In the genomic region with DNA sequence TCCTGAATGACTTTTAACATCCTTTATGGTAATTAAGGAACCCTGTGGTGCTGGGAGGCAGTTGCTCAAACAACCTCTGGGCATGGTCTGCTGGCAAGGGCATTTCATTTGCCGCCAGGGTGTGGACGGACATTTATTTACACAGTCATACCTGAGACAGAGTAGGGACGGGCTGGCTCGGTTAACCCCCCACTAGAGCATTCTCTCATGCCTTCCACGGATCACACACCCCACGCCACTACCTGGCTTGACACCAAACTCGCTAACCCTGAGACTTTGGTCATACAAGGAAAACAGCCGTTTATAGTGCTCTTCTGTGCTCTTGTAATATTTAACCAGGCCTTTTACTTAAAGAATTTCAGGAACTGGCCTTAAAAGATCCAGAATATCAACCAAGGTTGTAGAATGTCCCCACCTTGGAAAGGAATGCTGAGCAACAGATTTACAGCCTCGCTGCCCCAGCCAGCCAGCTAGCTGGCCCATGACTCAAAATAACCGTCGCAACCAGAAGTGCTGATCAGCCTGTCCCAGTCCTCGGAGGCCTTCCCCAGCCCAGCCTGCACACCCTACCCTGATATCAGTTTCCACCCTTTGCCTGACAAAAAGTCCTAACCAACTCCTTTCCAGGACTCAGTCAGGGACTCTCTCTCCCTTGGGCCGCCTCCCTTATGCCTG, we compare ENCODE assay signal across 10 cellular contexts. TPM values are rescaled to one million over a fixed set of nuclear protein-coding genes. Genes with fewer than 3 reads are reported as not detected.
DNase-seq lines count a peak whose midpoint lies in the region; ATAC-seq and TF ChIP-seq lines count a peak whose summit lies in the region.
"Had no signal": no experiment of that assay in that cellular context is flagged by ENCODE, and none has a peak within 500 bp of the region (broad histone marks: within the 10 kb centered on the region; RNA-seq: fewer than 3 reads in every experiment).

No MANE protein-coding gene starts in this region.

- no peak for TF ChIP-seq POLR2A in IMR-90 (IDR thresholded peaks at IDR 0.05; ENCODE audit: low read depth, low read length)

- no peak overlapping the region for H3K27ac ChIP-seq in IMR-90 (ENCODE audit: insufficient read depth, low read length)
- no peak overlapping the region for H3K27ac ChIP-seq in caudate nucleus (ENCODE audit: low read depth, low read length)
- H3K27ac ChIP-seq: SJCRH30 had no signal

- TF ChIP-seq RAD21 in IMR-90 (IDR thresholded peaks at IDR 0.05; ENCODE audit: low read length) = no peak

- H3K9ac ChIP-seq in IMR-90 (ENCODE audit: low read depth, low read length) (no peak overlapping the region), mucosa of stomach (ENCODE audit: low read length) (peak overlapping the region; percentile 45)

- H3K27ac Mint-ChIP-seq in brain = peak overlapping the region in 3 of 5 experiments; percentile 18 to 89 (median 56)

- no peak overlapping the region for H3K56ac ChIP-seq in IMR-90 (ENCODE audit: extremely low read depth, insufficient read depth, low read length)

- peaks cover 7% of the 10 kb centered on the region for H3K4me1 Mint-ChIP-seq in brain

- H3K27me3 Mint-ChIP-seq in brain = peaks cover 13% of the 10 kb centered on the region

- no peak overlapping the region for H4K5ac ChIP-seq in IMR-90 (ENCODE audit: low read depth, low read length)

- H3K36me3 ChIP-seq in IMR-90 (ENCODE audit: control insufficient read depth, insufficient read depth, low read length) (no peaks in the 10 kb centered on the region), mucosa of stomach (ENCODE audit: control insufficient read depth, insufficient read depth, low read length) (no peaks in the 10 kb centered on the region)
- H3K36me3 ChIP-seq: SJCRH30 had no signal

- no peak overlapping the region for H2BK120ac ChIP-seq in IMR-90 (ENCODE audit: low read depth, low read length)

- H3K4me1 ChIP-seq in IMR-90 (ENCODE audit: control insufficient read depth, insufficient read depth, low read length) (peaks cover 3% of the 10 kb centered on the region; the same call in 1 of the 2 replicates), mucosa of stomach (ENCODE audit: control insufficient read depth, insufficient read depth, low read length) (peaks cover 18% of the 10 kb centered on the region)

- peak; percentile 53 for ATAC-seq in IMR-90 (ENCODE audit: low read depth)
- no peak for ATAC-seq in GM21381 (IDR thresholded peaks at IDR 0.05; ENCODE audit: unreplicated experiment)
- no peak for ATAC-seq in GM21576 (IDR thresholded peaks at IDR 0.05; ENCODE audit: unreplicated experiment)
- ATAC-seq in HG02759 (IDR thresholded peaks at IDR 0.05; ENCODE audit: unreplicated experiment) = no peak

- WGBS in IMR-90 (ENCODE audit: extremely low coverage in 2 of 2, insufficient read length in 1 of 2), 2 experiments = 70% methylated on average over 5 of the region's 13 CpGs; no CpG with 5 or more reads in 1 of the 2 experiments

- no peaks in the 10 kb centered on the region for H4K20me1 ChIP-seq in IMR-90 (ENCODE audit: insufficient read depth, low read length)

- no peak overlapping the region for H2BK15ac ChIP-seq in IMR-90 (ENCODE audit: low read depth, low read length)

- H3K18ac ChIP-seq in IMR-90 (ENCODE audit: low read depth, low read length) = no peak overlapping the region

- no peak overlapping the region for H2AK9ac ChIP-seq in IMR-90 (replicated peaks; ENCODE audit: low read depth, low read length, poor library complexity)

- H3K14ac ChIP-seq in IMR-90 (replicated peaks; ENCODE audit: low read depth, low read length) = no peak overlapping the region

- in situ Hi-C loops in IMR-90 (cut with MboI; ENCODE audit: low sequenced_read_pairs) = no loop called here

- no peaks in the 10 kb centered on the region for H3K36me3 Mint-ChIP-seq in brain

- H2BK20ac ChIP-seq in IMR-90 (ENCODE audit: low read depth, low read length) = no peak overlapping the region

- H3K9me3 Mint-ChIP-seq in brain = peaks cover 0 to 3% (median 0%) of the 10 kb centered on the region in 5 experiments
- H3K9me3 Mint-ChIP-seq: neural crest cell had no signal

- no peak overlapping the region for H3K4me3 ChIP-seq in IMR-90 (ENCODE audit: insufficient read depth, low read depth, low read length)
- H3K4me3 ChIP-seq in mucosa of stomach (ENCODE audit: low read length) = peak overlapping the region; percentile 22
- H3K4me3 ChIP-seq: SJCRH30 had no signal

- peak overlapping the region; percentile 58 for H2AFZ ChIP-seq in IMR-90 (replicated peaks; ENCODE audit: low read length, poor library complexity)

- dilution Hi-C loops in IMR-90 (cut with HindIII; ENCODE audit: low sequenced_read_pairs, unreplicated experiment) = no loop called here

- TF ChIP-seq CTCF in IMR-90 (conservative IDR thresholded peaks at IDR 0.05; ENCODE audit: low read depth, low read length) (no peak), brain (conservative IDR thresholded peaks at IDR 0.05) (no peak)

- H3K27me3 ChIP-seq in IMR-90 (ENCODE audit: control insufficient read depth, insufficient read depth, low read length) (no peaks in the 10 kb centered on the region; the same call in 1 of the 2 replicates), mucosa of stomach (ENCODE audit: control insufficient read depth, insufficient read depth, low read length) (no peaks in the 10 kb centered on the region)

- no peak overlapping the region for H2BK5ac ChIP-seq in IMR-90 (ENCODE audit: low read depth, low read length, poor library complexity, severe bottlenecking)

- H3K9me3 ChIP-seq in IMR-90 (ENCODE audit: control insufficient read depth, insufficient read depth, low read length) = peaks cover 2% of the 10 kb centered on the region; the same call in 1 of the 2 replicates
- no peaks in the 10 kb centered on the region for H3K9me3 ChIP-seq in mucosa of stomach (ENCODE audit: control insufficient read depth, low read length)
- H3K9me3 ChIP-seq: SJCRH30 had no signal

- no peak overlapping the region for H2AK5ac ChIP-seq in IMR-90 (ENCODE audit: low read depth, low read length)

- H3K79me1 ChIP-seq in IMR-90 (ENCODE audit: low read depth in 1 of 2, low read length in 2 of 2) = no peaks in the 10 kb centered on the region

- CTCF ChIA-PET in IMR-90 (lab: Yijun Ruan, JAX) = no interaction called here

- no peak overlapping the region for H4K8ac ChIP-seq in IMR-90 (ENCODE audit: low read depth in 2 of 2, low read length in 2 of 2)

- POLR2A ChIA-PET in IMR-90 (lab: Charles Lee; ENCODE audit: unreplicated experiment) = no interaction called here

- H3K23ac ChIP-seq in IMR-90 (ENCODE audit: low read depth, low read length) = no peak overlapping the region

- no TSS peak for BruUV-seq in IMR-90 (replicated peaks; lab: Mats Ljungman, UMichigan)

- no peaks in the 10 kb centered on the region for H3K9me1 ChIP-seq in IMR-90 (ENCODE audit: insufficient read depth, low read length)

- H4K91ac ChIP-seq in IMR-90 (ENCODE audit: insufficient read depth, low read depth, low read length) = no peak overlapping the region

- no peak overlapping the region for H3K4me2 ChIP-seq in IMR-90 (ENCODE audit: low read depth, low read length)

- peak overlapping the region in 1 of 5 experiments; percentile 76 for H3K4me3 Mint-ChIP-seq in brain
- H3K4me3 Mint-ChIP-seq: neural crest cell had no signal

- H3K4ac ChIP-seq in IMR-90 (ENCODE audit: low read depth, low read length) = no peak overlapping the region

- DNase-seq in AG08396 (ENCODE audit: low spot score) (peak; percentile 57), IMR-90 (peak; percentile 32), caudate nucleus (lab: John Stamatoyannopoulos, UW) (no peak)
- DNase-seq: SJCRH30 had no signal

- intact Hi-C loops in IMR-90 (cut with micrococcal nuclease) = no loop called here

TF ChIP-seq in IMR-90, 13 proteins besides CTCF, POLR2A, EP300 and RAD21 (continues in another document):
- TF ChIP-seq MAZ (IDR thresholded peaks at IDR 0.05; ENCODE audit: borderline replicate concordance, low read depth, low read length) (no peak), SMC3 (IDR thresholded peaks at IDR 0.05; ENCODE audit: low read depth, low read length) (no peak), MXI1 (IDR thresholded peaks at IDR 0.05; ENCODE audit: borderline replicate concordance, low read depth, low read length) (no peak), MAFK (IDR thresholded peaks at IDR 0.05; ENCODE audit: low read depth, low read length) (no peak), BHLHE40 (IDR thresholded peaks at IDR 0.05; ENCODE audit: low read depth, low read length) (no peak), NFE2L2 (IDR thresholded peaks at IDR 0.05; ENCODE audit: low read depth, low read length) (no peak), CHD1 (IDR thresholded peaks at IDR 0.05; ENCODE audit: low read depth, low read length) (no peak), RFX5 (IDR thresholded peaks at IDR 0.05; ENCODE audit: low read depth, low read length) (no peak), FOS (IDR thresholded peaks at IDR 0.05; ENCODE audit: low read depth, low read length) (no peak)
- TF ChIP-seq, protein P1, sequence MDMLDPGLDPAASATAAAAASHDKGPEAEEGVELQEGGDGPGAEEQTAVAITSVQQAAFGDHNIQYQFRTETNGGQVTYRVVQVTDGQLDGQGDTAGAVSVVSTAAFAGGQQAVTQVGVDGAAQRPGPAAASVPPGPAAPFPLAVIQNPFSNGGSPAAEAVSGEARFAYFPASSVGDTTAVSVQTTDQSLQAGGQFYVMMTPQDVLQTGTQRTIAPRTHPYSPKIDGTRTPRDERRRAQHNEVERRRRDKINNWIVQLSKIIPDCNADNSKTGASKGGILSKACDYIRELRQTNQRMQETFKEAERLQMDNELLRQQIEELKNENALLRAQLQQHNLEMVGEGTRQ (IDR thresholded peaks at IDR 0.05; ENCODE audit: low read depth, low read length) = no peak

RNA-seq across cellular contexts. Expression of a gene that starts 6.5 kb away (rescaled TPM):
- total RNA-seq in IMR-90 (2012; rRNA removed) = 250 and 312 TPM in 2 replicates
- 149 and 155 TPM in 2 replicates for polyA plus RNA-seq in IMR-90 (2012; rRNA removed)
- 114 and 180 TPM in 2 replicates for polyA plus RNA-seq in IMR-90 (2012; cell fraction: cytosol; rRNA removed)
- polyA plus RNA-seq in IMR-90 (2012; cell fraction: nucleus; rRNA removed; ENCODE audit: low replicate concordance) = 141 and 208 TPM in 2 replicates
- polyA plus RNA-seq in brain (ENCODE audit: insufficient read depth, low read depth, low replicate concordance) = 83.2 TPM

RNA-seq across cellular contexts. Expression of a gene that starts 53.0 kb away (rescaled TPM):
- total RNA-seq in IMR-90 (2012; rRNA removed) = 16.1 and 21.4 TPM in 2 replicates
- polyA plus RNA-seq in IMR-90 (2012; rRNA removed) (11.1 and 11.7 TPM in 2 replicates), brain (ENCODE audit: insufficient read depth, low read depth, low replicate concordance) (22.9 TPM)
- polyA plus RNA-seq in IMR-90 (2012; cell fraction: cytosol; rRNA removed) = 6.4 and 7.0 TPM in 2 replicates
- polyA plus RNA-seq in IMR-90 (2012; cell fraction: nucleus; rRNA removed; ENCODE audit: low replicate concordance) = 9.0 and 10.9 TPM in 2 replicates

RNA-seq across cellular contexts. Expression of a gene that starts 53.1 kb away (rescaled TPM):
- total RNA-seq in IMR-90 (2012; rRNA removed) = 0.83 and 0.90 TPM in 2 replicates
- polyA plus RNA-seq in IMR-90 (2012; rRNA removed) (0.63 and 0.87 TPM in 2 replicates), brain (ENCODE audit: insufficient read depth, low read depth, low replicate concordance) (1.8 TPM)
- polyA plus RNA-seq in IMR-90 (2012; cell fraction: cytosol; rRNA removed) = 0.54 and 0.87 TPM in 2 replicates
- polyA plus RNA-seq in IMR-90 (2012; cell fraction: nucleus; rRNA removed; ENCODE audit: low replicate concordance) = 0.42 and 0.91 TPM in 2 replicates

Comparison
In these comparisons a context has a peak if more than half of its experiments do, and no peak if none do; other contexts are left out.
1. DNase-seq: peak in AG08396 (single experiment) and IMR-90 (single experiment); none in caudate nucleus (0 of 61).